ENCODE assay signal across 8 cellular contexts in the genomic region with DNA sequence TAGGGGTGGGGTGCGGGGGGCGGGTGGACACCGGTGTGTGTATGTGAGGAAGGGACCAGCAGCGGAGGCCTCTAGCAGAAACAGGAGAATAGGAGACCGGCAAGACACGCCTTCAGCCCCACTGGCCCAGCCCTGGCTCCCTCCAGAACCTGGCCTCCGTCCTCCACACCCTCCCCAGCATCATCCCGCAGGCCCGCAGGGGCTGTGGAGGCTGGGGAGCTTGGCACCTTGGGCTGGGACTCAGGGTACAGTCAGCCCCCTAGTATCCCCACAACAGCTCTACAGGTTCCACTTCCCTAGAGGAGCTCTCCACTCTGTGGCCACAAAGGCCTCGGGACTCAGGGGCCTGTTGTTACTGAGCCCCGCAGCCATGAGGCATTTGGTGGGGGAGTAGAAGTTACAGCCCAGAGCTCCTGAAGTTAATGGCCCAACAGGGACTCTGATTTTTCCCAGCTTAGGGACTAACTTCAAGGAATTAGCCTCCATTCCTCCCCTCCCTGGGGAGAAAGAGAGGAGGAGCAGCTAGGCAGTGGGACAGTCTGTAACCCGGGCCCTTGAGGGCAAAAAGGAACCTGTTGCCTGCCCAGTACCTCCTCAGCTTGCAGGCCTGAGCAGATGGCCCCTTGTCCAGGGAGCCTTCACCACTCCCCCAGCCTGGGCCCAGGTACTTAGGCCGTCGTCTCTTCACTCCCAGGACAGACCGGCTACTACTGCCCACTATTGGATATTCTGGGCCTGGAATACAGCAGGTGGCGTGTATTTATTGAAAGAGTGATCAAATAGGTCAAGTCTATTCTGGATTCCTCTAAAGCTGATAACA. TPM values are rescaled to one million over a fixed set of nuclear protein-coding genes. Genes with fewer than 3 reads are reported as not detected.
DNase-seq lines count a peak whose midpoint lies in the region; ATAC-seq and TF ChIP-seq lines count a peak whose summit lies in the region.

No MANE protein-coding gene starts in this region.

- H2AFZ ChIP-seq in mammary epithelial cell (ENCODE audit: low read depth, low read length) = peak overlapping the region; percentile 74

- H3K79me2 ChIP-seq in mammary epithelial cell (ENCODE audit: insufficient read depth, low read length) (no peaks in the 10 kb centered on the region), mesendoderm (ENCODE audit: control insufficient read depth, insufficient read depth, low read length) (no peaks in the 10 kb centered on the region)

- no peaks in the 10 kb centered on the region for H3K79me1 ChIP-seq in mesendoderm (ENCODE audit: low read length)

- peak overlapping the region; percentile 64 for H3K4ac ChIP-seq in mesendoderm (ENCODE audit: low read depth, low read length)

- TF ChIP-seq EP300 in transverse colon (IDR thresholded peaks at IDR 0.05; ENCODE audit: low read depth) = no peak

- DNase-seq in MV-4-11 (lab: John Stamatoyannopoulos, UW) (peak; percentile 32), mammary epithelial cell (no peak), mesendoderm (no peak), transverse colon (no peak)

- H3K27me3 ChIP-seq in mammary epithelial cell (ENCODE audit: insufficient read depth, low read length) = no peaks in the 10 kb centered on the region
- H3K27me3 ChIP-seq in mesendoderm (ENCODE audit: insufficient read depth, low read length, poor library complexity) = no peaks in the 10 kb centered on the region
- H3K27me3 ChIP-seq in transverse colon = no peaks in the 10 kb centered on the region

- peaks cover 26% of the 10 kb centered on the region for H3K4me1 ChIP-seq in ES-I3 (ENCODE audit: insufficient read depth, low read length)
- peaks cover 29% of the 10 kb centered on the region for H3K4me1 ChIP-seq in mammary epithelial cell (ENCODE audit: insufficient read depth, low read length)
- peaks cover 9% of the 10 kb centered on the region for H3K4me1 ChIP-seq in mesendoderm (ENCODE audit: control insufficient read depth, low read depth, low read length)
- H3K4me1 ChIP-seq in transverse colon = peaks cover 23 to 44% (median 35%) of the 10 kb centered on the region in 4 donors

- no peak overlapping the region for H2BK120ac ChIP-seq in mesendoderm (ENCODE audit: low read depth, low read length)

- H2BK15ac ChIP-seq in mesendoderm (replicated peaks; ENCODE audit: low read depth) = peak overlapping the region; percentile 45

- H4K5ac ChIP-seq in mesendoderm (ENCODE audit: low read length) = no peak overlapping the region

- dilution Hi-C loops in mammary epithelial cell (cut with HindIII; ENCODE audit: low sequenced_read_pairs) = no loop called here

- intact Hi-C loops in mammary epithelial cell (cut with micrococcal nuclease) (no loop called here), transverse colon (cut with DNase I; ENCODE audit: low total_unique reads) (loop anchor here (5.0 kb wide), 1 partner anchor 99 kb away; a partner anchor contains a TSS)

- TF ChIP-seq POLR2A in transverse colon (IDR thresholded peaks at IDR 0.05) = no peak

- CTCF ChIA-PET in mammary epithelial cell (lab: Charles Lee; ENCODE audit: low non-redundant PET) = no interaction called here

- peak overlapping the region; percentile 57 for H3K18ac ChIP-seq in mesendoderm (ENCODE audit: low read length)

- peak overlapping the region; percentile 37 for H2BK5ac ChIP-seq in mesendoderm (ENCODE audit: low read length)

- WGBS in mammary epithelial cell (ENCODE audit: low coverage, missing lambda C conversion rate) = 91% methylated on average over 8 of the region's 16 CpGs
- no CpG with 5 or more reads among the region's 16 CpGs for WGBS in mesendoderm (ENCODE audit: extremely low coverage, insufficient coverage, low lambda C conversion rate)
- WGBS in transverse colon (ENCODE audit: low coverage in 1 of 2), 2 donors = 60% methylated on average over 15 of the region's 16 CpGs; no CpG with 5 or more reads in 1 of the 2 donors

- H3K9me3 ChIP-seq in ES-I3 (ENCODE audit: control insufficient read depth, insufficient read depth, low read length) (no peaks in the 10 kb centered on the region), mammary epithelial cell (replicated peaks; ENCODE audit: insufficient read depth, low read length) (no peaks in the 10 kb centered on the region), transverse colon (no peaks in the 10 kb centered on the region)

- no peak overlapping the region for H4K8ac ChIP-seq in mesendoderm (ENCODE audit: low read depth, low read length)

- TSS peak; percentile 84 for BruUV-seq in mammary epithelial cell (replicated peaks; lab: Mats Ljungman, UMichigan)

- H3K9ac ChIP-seq in ES-I3 (ENCODE audit: low read depth, low read length) (0 out of 2 replicates have a peak overlapping the region, but pooled peaks have one; percentile 16), mammary epithelial cell (ENCODE audit: insufficient read depth, low read length) (no peak overlapping the region), mesendoderm (ENCODE audit: low read length) (peak overlapping the region; percentile 80)

- peak overlapping the region in 2 of 3 experiments; percentile 7 to 40 for H3K4me3 ChIP-seq in mammary epithelial cell (replicated peaks in 1 of 3; ENCODE audit: insufficient read depth in 1 of 3, low read depth in 2 of 3, low read length in 3 of 3)
- no peak overlapping the region for H3K4me3 ChIP-seq in mesendoderm (ENCODE audit: low read length)
- H3K4me3 ChIP-seq in transverse colon = peak overlapping the region; percentile 12 to 55 (median 36)

- TF ChIP-seq CTCF in mammary epithelial cell (conservative IDR thresholded peaks at IDR 0.05 in 1 of 2, IDR thresholded peaks at IDR 0.05 in 1 of 2; ENCODE audit: extremely low read depth in 1 of 2, insufficient read depth in 1 of 2, low read depth in 1 of 2, low read length in 2 of 2) (no peak), transverse colon (IDR thresholded peaks at IDR 0.05) (no peak)

- H3K56ac ChIP-seq in mesendoderm (ENCODE audit: low read length) = peak overlapping the region; percentile 90

- H2AK5ac ChIP-seq in mesendoderm (ENCODE audit: low read length) = peak overlapping the region; percentile 66

- H3K27ac ChIP-seq in mammary epithelial cell (ENCODE audit: insufficient read depth, low read depth, low read length) (no peak overlapping the region), mesendoderm (ENCODE audit: low read depth, low read length) (no peak overlapping the region), transverse colon (peak overlapping the region; percentile 90 to 94 (median 94))

- H3K4me2 ChIP-seq in mammary epithelial cell (ENCODE audit: insufficient read depth, low read depth, low read length) = peak overlapping the region; percentile 79
- no peak overlapping the region for H3K4me2 ChIP-seq in mesendoderm (ENCODE audit: low read length)

- no peaks in the 10 kb centered on the region for H4K20me1 ChIP-seq in mammary epithelial cell (ENCODE audit: insufficient read depth, low read length)

- in situ Hi-C loops in mammary epithelial cell (cut with MboI; ENCODE audit: low sequenced_read_pairs in 2 of 2) (no loop called here), transverse colon (cut with MboI; ENCODE audit: low pct_ligation_motif_present in 1 of 4, low pct_unique_long_range_greater_than_20kb in 1 of 4, low sequenced_read_pairs in 3 of 4) (no loop called here)

- no peaks in the 10 kb centered on the region for H3K36me3 ChIP-seq in ES-I3 (ENCODE audit: insufficient read depth, low read length)
- no peaks in the 10 kb centered on the region for H3K36me3 ChIP-seq in mammary epithelial cell (ENCODE audit: insufficient read depth, low read length)
- H3K36me3 ChIP-seq in mesendoderm (ENCODE audit: control insufficient read depth, insufficient read depth, low read length) = no peaks in the 10 kb centered on the region
- no peaks in the 10 kb centered on the region for H3K36me3 ChIP-seq in transverse colon

- ATAC-seq in HG02571 (IDR thresholded peaks at IDR 0.05; ENCODE audit: unreplicated experiment) (no peak), HG02970 (IDR thresholded peaks at IDR 0.05; ENCODE audit: low FRiP score, unreplicated experiment) (no peak), HG02588 (IDR thresholded peaks at IDR 0.05; ENCODE audit: unreplicated experiment) (no peak)

- H3K23ac ChIP-seq in mesendoderm (ENCODE audit: low read length) = no peak overlapping the region

RNA-seq across cellular contexts. Expression of a gene that starts 20.0 kb away (rescaled TPM):
- total RNA-seq in mammary epithelial cell = under 1 TPM in 1 of 2 donors, not detected in 1; 0.78 TPM
- 0.06 TPM for polyA plus RNA-seq in mammary epithelial cell
- not detected for polyA minus RNA-seq in mammary epithelial cell
- 0.17 TPM for polyA plus RNA-seq in mesendoderm (2013, experiment 1 of 2)
- 0.11 TPM for polyA plus RNA-seq in mesendoderm (2013, experiment 2 of 2)
- 10 to 100 TPM in 2 of 4 donors, 1 to 10 TPM in 1, not detected in 1; 7.6 to 14.2 (median 11.4) TPM for total RNA-seq in transverse colon

RNA-seq across cellular contexts. Expression of a gene that starts 28.3 kb away (rescaled TPM):
- total RNA-seq in mammary epithelial cell (100 to 1,000 TPM; 140 to 186 TPM), transverse colon (10 to 100 TPM; 18.3 to 92.1 (median 45.2) TPM)
- 342 TPM for polyA plus RNA-seq in mammary epithelial cell
- polyA minus RNA-seq in mammary epithelial cell = 129 TPM
- 110 TPM for polyA plus RNA-seq in mesendoderm (2013, experiment 1 of 2)
- 113 TPM for polyA plus RNA-seq in mesendoderm (2013, experiment 2 of 2)

Comparison
In these comparisons a context has a peak if more than half of its experiments do, and no peak if none do; other contexts are left out.
1. H3K27ac ChIP-seq: peak in transverse colon (4 of 4); none in mammary epithelial cell (single experiment) and mesendoderm (single experiment).